ENCODE assay signal across 16 cellular contexts in the genomic region with DNA sequence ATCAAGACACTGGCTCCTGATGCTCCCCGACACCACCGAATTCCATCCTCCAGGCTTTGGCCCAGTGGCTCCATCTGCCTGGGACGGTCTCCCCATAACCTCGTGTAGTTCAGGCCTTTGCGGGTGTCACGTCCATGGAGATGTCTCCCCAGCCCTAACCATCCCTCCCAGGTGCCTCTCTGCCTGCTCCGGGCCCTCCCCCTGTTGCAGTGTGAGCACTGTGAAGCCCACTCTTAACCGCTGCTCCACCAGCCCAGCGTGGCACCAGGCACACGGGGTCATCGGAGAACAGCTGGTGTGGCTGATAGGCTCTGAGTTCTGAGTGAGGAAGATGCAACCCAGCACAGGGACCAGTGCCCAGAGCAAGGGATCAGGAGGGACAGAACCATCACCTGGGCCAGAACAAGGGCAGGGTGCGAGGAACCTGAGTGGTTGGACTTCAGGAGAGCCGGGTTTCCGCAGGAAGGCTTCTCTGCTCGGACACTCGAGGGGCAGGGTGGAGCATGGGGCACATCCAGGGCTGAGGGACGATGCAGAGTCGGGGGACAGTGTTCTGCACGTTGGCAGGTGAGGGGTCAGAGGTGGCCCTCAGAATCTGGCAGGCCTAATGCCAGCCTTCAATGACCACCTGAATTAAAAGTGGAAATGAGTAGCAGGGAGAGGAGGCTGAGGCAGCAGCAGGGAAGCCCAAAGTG. TPM values are rescaled to one million over a fixed set of nuclear protein-coding genes. Genes with fewer than 3 reads are reported as not detected.
DNase-seq lines count a peak whose midpoint lies in the region; ATAC-seq, FAIRE-seq and TF ChIP-seq lines count a peak whose summit lies in the region.
"Had no signal": no experiment of that assay in that cellular context is flagged by ENCODE, and none has a peak within 500 bp of the region (broad histone marks: within the 10 kb centered on the region; RNA-seq: fewer than 3 reads in every experiment).

No MANE protein-coding gene starts in this region.

- H3K4me3 ChIP-seq in H1 (ENCODE audit: extremely low read depth in 1 of 4, insufficient read depth in 2 of 4, low read depth in 3 of 4, low read length in 4 of 4): no peak overlapping the region
- no peak overlapping the region for H3K4me3 ChIP-seq in skeletal muscle tissue (ENCODE audit: low read length in 3 of 3)

- peaks cover 7% of the 10 kb centered on the region; the same call in 1 of the 2 replicates for H3K23me2 ChIP-seq in H1 (ENCODE audit: low read depth, low read length)

- no peak for ATAC-seq in GM18867 (IDR thresholded peaks at IDR 0.05; ENCODE audit: unreplicated experiment)
- ATAC-seq: Panc1 had no signal

- H2BK20ac ChIP-seq in H1 (ENCODE audit: low read length): no peak overlapping the region

- peak overlapping the region; percentile 50 for H3K27ac Mint-ChIP-seq in activated CD4-positive, alpha-beta T cell treated with anti-CD3 and anti-CD28 coated beads, Interleukin-2, amount 10 ng/mL, durations not matched to agents 7 days and 5 days
- H3K27ac Mint-ChIP-seq: HFFc6 had no signal

- no peak overlapping the region for H2AK5ac ChIP-seq in H1 (ENCODE audit: low read depth, low read length)

- peaks cover 10% of the 10 kb centered on the region for H3K36me3 Mint-ChIP-seq in activated CD4-positive, alpha-beta T cell treated with anti-CD3 and anti-CD28 coated beads, Interleukin-2, amount 10 ng/mL, durations not matched to agents 7 days and 5 days (ENCODE audit: low read depth)

- no peak overlapping the region for H4K91ac ChIP-seq in H1 (replicated peaks; ENCODE audit: insufficient read length, low read length)

- H3K14ac ChIP-seq in H1 (ENCODE audit: insufficient read length): no peak overlapping the region

- H3K36me3 ChIP-seq in H1 (ENCODE audit: control insufficient read depth in 2 of 4, insufficient read depth in 4 of 4, low read length in 3 of 4) (no peaks in the 10 kb centered on the region), skeletal muscle tissue (ENCODE audit: control insufficient read depth in 3 of 3, insufficient read depth in 3 of 3, low read length in 3 of 3) (no peaks in the 10 kb centered on the region)
- H3K36me3 ChIP-seq: tibial artery had no signal

- H3K79me1 ChIP-seq in H1 (ENCODE audit: low read depth, low read length): no peaks in the 10 kb centered on the region; the same call in 1 of the 2 replicates

- H3K4me3 Mint-ChIP-seq in activated CD4-positive, alpha-beta T cell treated with anti-CD3 and anti-CD28 coated beads, Interleukin-2, amount 10 ng/mL, durations not matched to agents 7 days and 5 days: peak overlapping the region; percentile 56

- H3K56ac ChIP-seq in H1 (replicated peaks; ENCODE audit: insufficient read length, low read depth, low read length): no peak overlapping the region

- no peak for TF ChIP-seq RAD21 in H1 (IDR thresholded peaks at IDR 0.05 in 1 of 2, conservative IDR thresholded peaks at IDR 0.05 in 1 of 2; ENCODE audit: low read depth in 2 of 2, low read length in 2 of 2)

- TF ChIP-seq EP300 in H1 (IDR thresholded peaks at IDR 0.05; ENCODE audit: borderline replicate concordance in 1 of 2, low read depth in 2 of 2, low read length in 2 of 2): no peak

- no peaks in the 10 kb centered on the region for H3K27me3 Mint-ChIP-seq in activated CD4-positive, alpha-beta T cell treated with anti-CD3 and anti-CD28 coated beads, Interleukin-2, amount 10 ng/mL, durations not matched to agents 7 days and 5 days

- no peak overlapping the region for H2BK5ac ChIP-seq in H1 (ENCODE audit: low read depth, low read length)

- no peak for TF ChIP-seq CTCF in RWPE1 (conservative IDR thresholded peaks at IDR 0.05; ENCODE audit: low read depth)
- no peak for TF ChIP-seq CTCF in H1 (IDR thresholded peaks at IDR 0.05; ENCODE audit: control extremely low read depth in 1 of 3, insufficient read depth in 1 of 3, low read depth in 1 of 3, low read length in 3 of 3)

- H3K27me3 ChIP-seq in H1 (replicated peaks in 1 of 4; ENCODE audit: control insufficient read depth in 3 of 4, extremely low read depth in 1 of 4, insufficient read depth in 3 of 4, low read length in 3 of 4) (no peaks in the 10 kb centered on the region; a peak in 3 of 7 replicates), skeletal muscle tissue (ENCODE audit: control insufficient read depth in 3 of 3, insufficient read depth in 3 of 3, low read length in 3 of 3) (peaks cover 4 to 11% (median 10%) of the 10 kb centered on the region in 3 donors)

- H3K9me3 ChIP-seq in H1 (ENCODE audit: insufficient read depth in 2 of 2, low read depth in 1 of 2, low read length in 1 of 2): no peaks in the 10 kb centered on the region
- H3K9me3 ChIP-seq in skeletal muscle tissue (ENCODE audit: control insufficient read depth in 3 of 3, low read length in 3 of 3): no peaks in the 10 kb centered on the region
- H3K9me3 ChIP-seq: tibial artery had no signal

- H4K20me1 ChIP-seq in H1 (replicated peaks in 1 of 2; ENCODE audit: control insufficient read depth in 1 of 2, insufficient read depth in 2 of 2, low read length in 2 of 2): peaks cover 0 to 7% of the 10 kb centered on the region in 2 experiments

- H3K4me1 ChIP-seq in H1 (replicated peaks in 1 of 4; ENCODE audit: control insufficient read depth in 3 of 4, insufficient read depth in 4 of 4, low read length in 3 of 4) (peaks cover 0 to 22% (median 16%) of the 10 kb centered on the region in 4 experiments; a peak in 6 of 7 replicates), skeletal muscle tissue (ENCODE audit: control insufficient read depth in 3 of 3, insufficient read depth in 3 of 3, low read length in 3 of 3) (peaks cover 33 to 54% (median 44%) of the 10 kb centered on the region in 3 donors)

- CTCF ChIA-PET in activated CD4-positive, alpha-beta T cell treated with anti-CD3 and anti-CD28 coated beads, Interleukin-2, amount 10 ng/mL, durations not matched to agents 7 days and 5 days (lab: Charles Lee): no interaction called here
- CTCF ChIA-PET in RWPE1 (lab: Yijun Ruan, JAX) (interaction anchor here (1.9 kb wide), 1 partner anchor 12 kb away, joined by 18 read pairs; no protein-coding TSS in a partner anchor), H1 (lab: Charles Lee; ENCODE audit: partially characterized antibody) (interaction anchor here (0.5 to 7.0 kb wide), 3 partner anchors 8 to 20 kb away, joined by 3 to 64 read pairs (median 5); no protein-coding TSS in a partner anchor)

- no peak for TF ChIP-seq POLR2A in H1 (IDR thresholded peaks at IDR 0.05; ENCODE audit: control extremely low read depth in 1 of 2, low read depth in 2 of 2, low read length in 2 of 2)

- FAIRE-seq in H1 (lab: Jason Lieb, UNC): no peak

- H3K9ac ChIP-seq in H1 (replicated peaks in 1 of 4; ENCODE audit: extremely low read depth in 1 of 4, low read depth in 3 of 4, low read length in 3 of 4): no peak overlapping the region
- H3K9ac ChIP-seq in skeletal muscle tissue (ENCODE audit: low read depth in 1 of 3, low read length in 3 of 3): peak overlapping the region in 2 of 3 donors; percentile 33 to 50

- H2BK12ac ChIP-seq in H1 (ENCODE audit: low read depth, low read length): no peak overlapping the region

- H3K23ac ChIP-seq in H1 (ENCODE audit: insufficient read length): no peak overlapping the region

- H3K79me2 ChIP-seq in H1 (ENCODE audit: control insufficient read depth in 1 of 2, insufficient read depth in 2 of 2, low read length in 2 of 2): peaks cover 16 to 18% of the 10 kb centered on the region in 2 experiments

- peaks cover 33% of the 10 kb centered on the region for H3K4me1 Mint-ChIP-seq in activated CD4-positive, alpha-beta T cell treated with anti-CD3 and anti-CD28 coated beads, Interleukin-2, amount 10 ng/mL, durations not matched to agents 7 days and 5 days

- no peak overlapping the region for H2BK120ac ChIP-seq in H1 (replicated peaks; ENCODE audit: low read depth, low read length)

- peak overlapping the region; percentile 84 for H3K4ac ChIP-seq in H1 (replicated peaks; ENCODE audit: insufficient read length, low read depth, low read length)

- H4K5ac ChIP-seq in H1 (ENCODE audit: insufficient read length, low read depth, low read length): no peak overlapping the region

- H3K4me2 ChIP-seq in H1 (ENCODE audit: insufficient read depth in 1 of 2, low read depth in 2 of 2, low read length in 2 of 2): no peak overlapping the region

- DNase-seq in activated CD4-positive, alpha-beta T cell treated with anti-CD3 and anti-CD28 coated beads, Interleukin-2, amount 10 ng/mL, durations not matched to agents 7 days and 5 days: no peak
- DNase-seq in activated CD4-positive, alpha-beta T cell treated with anti-CD3 and anti-CD28 coated beads, Interleukin-2, amount 50 U/mL, for 1 hour: no peak
- DNase-seq in RWPE1 (ENCODE audit: low spot score) (no peak), H1 (ENCODE audit: low read depth in 1 of 2, low spot score in 2 of 2) (no peak), dedifferentiated amniotic fluid mesenchymal stem cell (ENCODE audit: extremely low spot score) (no peak)
- no peak for DNase-seq in stimulated activated CD4-positive, alpha-beta T cell treated with anti-CD3 and anti-CD28 coated beads, Interleukin-1b, Interleukin-23, amount 100 ng/mL, for 48 hours
- DNase-seq: cortex of kidney, HFFc6, hypothalamus, NCI-H2171 treated with DMSO at 0.1 percent for 48 hours, T1000, tibial artery had no signal

- H4K8ac ChIP-seq in H1 (ENCODE audit: extremely low read depth, insufficient read depth, low read length): no peak overlapping the region; the same call in none of the 2 replicates

- H3K27ac ChIP-seq in RWPE1: peak overlapping the region; percentile 93
- H3K27ac ChIP-seq in H1 (ENCODE audit: low read depth, low read length): no peak overlapping the region
- H3K27ac ChIP-seq in skeletal muscle tissue (ENCODE audit: low read depth, low read length): no peak overlapping the region

- H3K9me3 Mint-ChIP-seq in activated CD4-positive, alpha-beta T cell treated with anti-CD3 and anti-CD28 coated beads, Interleukin-2, amount 10 ng/mL, durations not matched to agents 7 days and 5 days: no peaks in the 10 kb centered on the region
- H3K9me3 Mint-ChIP-seq: HFFc6 had no signal

- H2AFZ ChIP-seq in H1 (ENCODE audit: low read length): no peak overlapping the region

- WGBS in H1 (ENCODE audit: extremely low coverage in 1 of 2, insufficient coverage in 1 of 2, insufficient read length in 1 of 2, insufficient replicate concordance in 2 of 2, low coverage in 1 of 2, low lambda C conversion rate in 2 of 2, missing lambda C conversion rate in 1 of 2), 2 experiments: 95% methylated on average over 19 of the region's 19 CpGs; no CpG with 5 or more reads in 1 of the 2 experiments

- H3K18ac ChIP-seq in H1 (ENCODE audit: extremely low read depth, low read length): no peak overlapping the region

- POLR2A ChIA-PET in activated CD4-positive, alpha-beta T cell treated with anti-CD3 and anti-CD28 coated beads, Interleukin-2, amount 10 ng/mL, durations not matched to agents 7 days and 5 days (lab: Charles Lee): no interaction called here
- POLR2A ChIA-PET in RWPE1 (lab: Yijun Ruan, JAX; ENCODE audit: low non-redundant PET): no interaction called here
- POLR2A ChIA-PET in H1 (lab: Charles Lee; ENCODE audit: partially characterized antibody): no interaction called here

- 0 out of 2 replicates have a peak overlapping the region, but pooled peaks have one; percentile 72 for H2BK15ac ChIP-seq in H1 (ENCODE audit: low read length)

RNA-seq across cellular contexts. Expression of gene GNB1, which starts 2.6 kb away (rescaled TPM):
- total RNA-seq in activated CD4-positive, alpha-beta T cell treated with anti-CD3 and anti-CD28 coated beads, Interleukin-2, amount 10 ng/mL, durations not matched to agents 7 days and 5 days: 100 to 1,000 TPM; 368 to 454 TPM
- total RNA-seq in H1 (2021; fragmentation: NEBNext Ultra II Directional; extraction: Animal tissue kit (Norgen Biotek cat#: 25700)): 382 and 394 TPM in 2 replicates
- 343 and 372 TPM in 2 replicates for polyA plus RNA-seq in H1 (2011; rRNA removed)
- 391 TPM for polyA plus RNA-seq in H1 (2011; cell fraction: cytosol; rRNA removed)
- 286 TPM for polyA plus RNA-seq in H1 (2011; cell fraction: nucleus; rRNA removed)
- polyA plus RNA-seq in H1 (2012, experiment 1 of 2): 256 to 341 TPM (median 318 TPM) in 4 replicates
- polyA plus RNA-seq in H1 (2012, experiment 2 of 2): 110 TPM
- polyA plus RNA-seq in H1 (2013, experiment 1 of 2): 180 TPM
- 186 TPM for polyA plus RNA-seq in H1 (2013, experiment 2 of 2)
- polyA minus RNA-seq in H1 (2011; rRNA and poly(A)+ RNA removed): 482 and 536 TPM in 2 replicates
- 250 TPM for polyA minus RNA-seq in H1 (2011; cell fraction: cytosol; rRNA and poly(A)+ RNA removed)
- 104 TPM for polyA minus RNA-seq in H1 (2011; cell fraction: nucleus; rRNA and poly(A)+ RNA removed)
- total RNA-seq in skeletal muscle tissue: 61.6 TPM

RNA-seq across cellular contexts. Expression of gene CALML6, which starts 21.6 kb away (rescaled TPM):
- total RNA-seq in activated CD4-positive, alpha-beta T cell treated with anti-CD3 and anti-CD28 coated beads, Interleukin-2, amount 10 ng/mL, durations not matched to agents 7 days and 5 days: under 1 TPM; 0.27 to 0.47 TPM
- total RNA-seq in H1 (2021; fragmentation: NEBNext Ultra II Directional; extraction: Animal tissue kit (Norgen Biotek cat#: 25700)): 0.92 and 1.3 TPM in 2 replicates
- polyA plus RNA-seq in H1 (2011; rRNA removed): 0.54 and 0.96 TPM in 2 replicates
- polyA plus RNA-seq in H1 (2011; cell fraction: cytosol; rRNA removed): 1.4 TPM
- polyA plus RNA-seq in H1 (2011; cell fraction: nucleus; rRNA removed): 4.8 TPM
- 1.3 to 1.9 TPM (median 1.7 TPM) in 4 replicates for polyA plus RNA-seq in H1 (2012, experiment 1 of 2)
- 0.84 TPM for polyA plus RNA-seq in H1 (2012, experiment 2 of 2)
- 0.65 TPM for polyA plus RNA-seq in H1 (2013, experiment 1 of 2)
- 0.63 TPM for polyA plus RNA-seq in H1 (2013, experiment 2 of 2)
- polyA minus RNA-seq in H1 (2011; rRNA and poly(A)+ RNA removed): 0.09 and 0.15 TPM in 2 replicates
- not detected for polyA minus RNA-seq in H1 (2011; cell fraction: cytosol; rRNA and poly(A)+ RNA removed)
- polyA minus RNA-seq in H1 (2011; cell fraction: nucleus; rRNA and poly(A)+ RNA removed): 1.5 TPM
- total RNA-seq in skeletal muscle tissue: 191 TPM
- total RNA-seq: omental fat pad had no signal

RNA-seq across cellular contexts. Expression of gene TMEM52, which starts 25.6 kb away (rescaled TPM):
- total RNA-seq in activated CD4-positive, alpha-beta T cell treated with anti-CD3 and anti-CD28 coated beads, Interleukin-2, amount 10 ng/mL, durations not matched to agents 7 days and 5 days: not detected
- 14.6 and 15.0 TPM in 2 replicates for total RNA-seq in H1 (2021; fragmentation: NEBNext Ultra II Directional; extraction: Animal tissue kit (Norgen Biotek cat#: 25700))
- polyA plus RNA-seq in H1 (2011; rRNA removed): 30.2 and 46.3 TPM in 2 replicates
- polyA plus RNA-seq in H1 (2011; cell fraction: cytosol; rRNA removed): 20.9 TPM
- polyA plus RNA-seq in H1 (2011; cell fraction: nucleus; rRNA removed): 36.1 TPM
- 8.4 to 15.3 TPM (median 14.6 TPM) in 4 replicates for polyA plus RNA-seq in H1 (2012, experiment 1 of 2)
- 15.3 TPM for polyA plus RNA-seq in H1 (2012, experiment 2 of 2)
- 21.5 TPM for polyA plus RNA-seq in H1 (2013, experiment 1 of 2)
- 22.3 TPM for polyA plus RNA-seq in H1 (2013, experiment 2 of 2)
- polyA minus RNA-seq in H1 (2011; rRNA and poly(A)+ RNA removed): 5.1 and 6.6 TPM in 2 replicates
- 6.2 TPM for polyA minus RNA-seq in H1 (2011; cell fraction: cytosol; rRNA and poly(A)+ RNA removed)
- 11.6 TPM for polyA minus RNA-seq in H1 (2011; cell fraction: nucleus; rRNA and poly(A)+ RNA removed)
- total RNA-seq in skeletal muscle tissue: 21.9 TPM

Comparison
In these comparisons a context has a peak if more than half of its experiments do, and no peak if none do; other contexts are left out.
1. H3K9ac ChIP-seq: peak in skeletal muscle tissue (2 of 3); none in H1 (0 of 4).
2. RNA of gene CALML6, which starts 21.6 kb away (total RNA-seq): 191 TPM in skeletal muscle tissue (single experiment); 0.92 to 1.3 TPM in H1 and 0.27 to 0.47 TPM in activated CD4-positive, alpha-beta T cell treated with anti-CD3 and anti-CD28 coated beads, Interleukin-2, amount 10 ng/mL, durations not matched to agents 7 days and 5 days; every median in the first group is over 10 times any median in the second.
3. RNA of gene TMEM52, which starts 25.6 kb away (total RNA-seq): 21.9 TPM in skeletal muscle tissue (single experiment) and 14.6 to 15.0 TPM in H1; not detected in activated CD4-positive, alpha-beta T cell treated with anti-CD3 and anti-CD28 coated beads, Interleukin-2, amount 10 ng/mL, durations not matched to agents 7 days and 5 days; every median in the first group is over 10 times any median in the second.